ENCODE assay signal across 1 cellular context in genomic region chr6:137353842-137354397, GRCh38.
A peak's percentile ranks its signal among the peaks of the same experiment; 100 is the strongest.
TF ChIP-seq lines count a peak whose summit lies in the region.

No MANE protein-coding gene starts in this region.

TF ChIP-seq in liver, 16 proteins besides CTCF, POLR2A, EP300 and RAD21 (continued from another document):
- TF ChIP-seq, protein P1, sequence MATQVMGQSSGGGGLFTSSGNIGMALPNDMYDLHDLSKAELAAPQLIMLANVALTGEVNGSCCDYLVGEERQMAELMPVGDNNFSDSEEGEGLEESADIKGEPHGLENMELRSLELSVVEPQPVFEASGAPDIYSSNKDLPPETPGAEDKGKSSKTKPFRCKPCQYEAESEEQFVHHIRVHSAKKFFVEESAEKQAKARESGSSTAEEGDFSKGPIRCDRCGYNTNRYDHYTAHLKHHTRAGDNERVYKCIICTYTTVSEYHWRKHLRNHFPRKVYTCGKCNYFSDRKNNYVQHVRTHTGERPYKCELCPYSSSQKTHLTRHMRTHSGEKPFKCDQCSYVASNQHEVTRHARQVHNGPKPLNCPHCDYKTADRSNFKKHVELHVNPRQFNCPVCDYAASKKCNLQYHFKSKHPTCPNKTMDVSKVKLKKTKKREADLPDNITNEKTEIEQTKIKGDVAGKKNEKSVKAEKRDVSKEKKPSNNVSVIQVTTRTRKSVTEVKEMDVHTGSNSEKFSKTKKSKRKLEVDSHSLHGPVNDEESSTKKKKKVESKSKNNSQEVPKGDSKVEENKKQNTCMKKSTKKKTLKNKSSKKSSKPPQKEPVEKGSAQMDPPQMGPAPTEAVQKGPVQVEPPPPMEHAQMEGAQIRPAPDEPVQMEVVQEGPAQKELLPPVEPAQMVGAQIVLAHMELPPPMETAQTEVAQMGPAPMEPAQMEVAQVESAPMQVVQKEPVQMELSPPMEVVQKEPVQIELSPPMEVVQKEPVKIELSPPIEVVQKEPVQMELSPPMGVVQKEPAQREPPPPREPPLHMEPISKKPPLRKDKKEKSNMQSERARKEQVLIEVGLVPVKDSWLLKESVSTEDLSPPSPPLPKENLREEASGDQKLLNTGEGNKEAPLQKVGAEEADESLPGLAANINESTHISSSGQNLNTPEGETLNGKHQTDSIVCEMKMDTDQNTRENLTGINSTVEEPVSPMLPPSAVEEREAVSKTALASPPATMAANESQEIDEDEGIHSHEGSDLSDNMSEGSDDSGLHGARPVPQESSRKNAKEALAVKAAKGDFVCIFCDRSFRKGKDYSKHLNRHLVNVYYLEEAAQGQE (IDR thresholded peaks at IDR 0.05) = peak; percentile 78
